16 cellular contexts compared by ENCODE assay signal in genomic region chr19:2524361-2524839, GRCh38. TPM values are rescaled to one million over a fixed set of nuclear protein-coding genes. Genes with fewer than 3 reads are reported as not detected.
DNase-seq lines count a peak whose midpoint lies in the region; ATAC-seq and TF ChIP-seq lines count a peak whose summit lies in the region.
"Had no signal": no experiment of that assay in that cellular context is flagged by ENCODE, and none has a peak within 500 bp of the region (broad histone marks: within the 10 kb centered on the region; RNA-seq: fewer than 3 reads in every experiment).

No MANE protein-coding gene starts in this region.

- H3K27ac Mint-ChIP-seq in Calu3 (ENCODE audit: unreplicated experiment), result no peak overlapping the region
- peak overlapping the region; percentile 94 for H3K27ac Mint-ChIP-seq in osteocyte (ENCODE audit: unreplicated experiment)
- H3K27ac Mint-ChIP-seq: activated CD8-positive, alpha-beta T cell treated with anti-CD3 and anti-CD28 coated beads for 36 hours; B cell had no signal

- H3K4me1 Mint-ChIP-seq in Calu3 (ENCODE audit: low read depth, unreplicated experiment) (peaks cover 14% of the 10 kb centered on the region), osteocyte (ENCODE audit: unreplicated experiment) (peaks cover 61% of the 10 kb centered on the region)

- no peaks in the 10 kb centered on the region for H3K9me3 Mint-ChIP-seq in Calu3 (ENCODE audit: low read depth, unreplicated experiment)
- H3K9me3 Mint-ChIP-seq in osteocyte (ENCODE audit: unreplicated experiment), result no peaks in the 10 kb centered on the region
- H3K9me3 Mint-ChIP-seq: activated CD8-positive, alpha-beta T cell treated with anti-CD3 and anti-CD28 coated beads for 36 hours had no signal

- no peaks in the 10 kb centered on the region for H3K27me3 Mint-ChIP-seq in Calu3 (ENCODE audit: unreplicated experiment)
- no peaks in the 10 kb centered on the region for H3K27me3 Mint-ChIP-seq in osteocyte (ENCODE audit: unreplicated experiment)
- H3K27me3 Mint-ChIP-seq: activated CD8-positive, alpha-beta T cell treated with anti-CD3 and anti-CD28 coated beads for 36 hours; B cell had no signal

- H3K4me3 ChIP-seq in RWPE2 (ENCODE audit: severe bottlenecking), result no peak overlapping the region
- H3K4me3 ChIP-seq in esophagus muscularis mucosa, result no peak overlapping the region
- H3K4me3 ChIP-seq: lung had no signal

- H3K9me3 ChIP-seq in RWPE2 (ENCODE audit: severe bottlenecking), result no peaks in the 10 kb centered on the region
- no peaks in the 10 kb centered on the region for H3K9me3 ChIP-seq in esophagus muscularis mucosa
- H3K9me3 ChIP-seq: neutrophil, right lobe of liver, SJCRH30 had no signal

- no peak for DNase-seq in Calu3
- DNase-seq in RWPE2 (ENCODE audit: low spot score), result no peak
- no peak for DNase-seq in esophagus muscularis mucosa (ENCODE audit: extremely low spot score)
- DNase-seq in osteocyte (ENCODE audit: extremely low spot score, unreplicated experiment), result no peak
- DNase-seq in islet precursor cell, result no peak
- no peak for DNase-seq in NCI-H2227 treated with DMSO at 0.1 percent for 48 hours (lab: John Stamatoyannopoulos, UW)
- DNase-seq in GM20000 (ENCODE audit: low spot score), result no peak
- no peak for DNase-seq in activated CD4-positive, alpha-beta T cell treated with anti-CD3 and anti-CD28 coated beads, Interleukin-2, amount 50 U/mL, for 1 hour
- DNase-seq: activated CD8-positive, alpha-beta T cell treated with anti-CD3 and anti-CD28 coated beads for 36 hours; NCI-H1048; SJCRH30; stimulated activated CD4-positive, alpha-beta T cell treated with anti-CD3 and anti-CD28 coated beads, Interleukin-4, amount 100 ng/mL, for 4 hours had no signal

- intact Hi-C loops in Calu3 (cut with micrococcal nuclease; ENCODE audit: unreplicated experiment), result no loop called here
- intact Hi-C loops in esophagus muscularis mucosa (cut with DNase I), result no loop called here

- no peaks in the 10 kb centered on the region for H3K36me3 ChIP-seq in RWPE2 (ENCODE audit: low read depth)
- peaks cover 0 to 4% (median 0%) of the 10 kb centered on the region in 4 donors for H3K36me3 ChIP-seq in esophagus muscularis mucosa
- H3K36me3 ChIP-seq: right lobe of liver, SJCRH30 had no signal

- CTCF ChIA-PET in Calu3 (lab: Charles Lee), result no interaction called here

- no peaks in the 10 kb centered on the region for H3K27me3 ChIP-seq in RWPE2 (ENCODE audit: insufficient read depth, poor library complexity, severe bottlenecking)
- no peaks in the 10 kb centered on the region for H3K27me3 ChIP-seq in esophagus muscularis mucosa
- H3K27me3 ChIP-seq: neutrophil, right lobe of liver, SJCRH30 had no signal

- H3K4me1 ChIP-seq in RWPE2 (ENCODE audit: insufficient read depth, poor library complexity, severe bottlenecking) (peaks cover 14% of the 10 kb centered on the region), esophagus muscularis mucosa (peaks cover 16 to 31% (median 28%) of the 10 kb centered on the region in 4 donors)

- H3K36me3 Mint-ChIP-seq in Calu3 (ENCODE audit: insufficient read depth, unreplicated experiment) (peaks cover 6% of the 10 kb centered on the region), osteocyte (ENCODE audit: unreplicated experiment) (no peaks in the 10 kb centered on the region)

- no TSS peak for BruUV-seq in Calu3 (replicated peaks; lab: Mats Ljungman, UMichigan)

- TF ChIP-seq EP300 in esophagus muscularis mucosa (IDR thresholded peaks at IDR 0.05), result no peak

- H3K27ac ChIP-seq in RWPE2 (ENCODE audit: poor library complexity, severe bottlenecking) (peak overlapping the region; percentile 77), esophagus muscularis mucosa (replicated peaks in 1 of 4) (peak overlapping the region in 3 of 4 donors; percentile 63 to 75 (median 68))
- H3K27ac ChIP-seq: neutrophil, right lobe of liver, SJCRH30 had no signal

- WGBS in esophagus muscularis mucosa, result 91% methylated on average over 14 of the region's 16 CpGs

- ATAC-seq in RWPE2 (ENCODE audit: low read depth), result no peak
- ATAC-seq: activated CD8-positive, alpha-beta T cell treated with anti-CD3 and anti-CD28 coated beads for 36 hours had no signal

- TF ChIP-seq CTCF in Calu3 (IDR thresholded peaks at IDR 0.05; ENCODE audit: unreplicated experiment), result no peak
- no peak for TF ChIP-seq CTCF in RWPE2 (IDR thresholded peaks at IDR 0.05; ENCODE audit: poor library complexity, severe bottlenecking)
- no peak for TF ChIP-seq CTCF in esophagus muscularis mucosa (IDR thresholded peaks at IDR 0.05)
- no peak for TF ChIP-seq CTCF in osteocyte (IDR thresholded peaks at IDR 0.05)
- no peak for TF ChIP-seq CTCF in GM20000 (IDR thresholded peaks at IDR 0.05; ENCODE audit: extremely low read depth, missing control alignments)

- H3K4me3 Mint-ChIP-seq in Calu3 (ENCODE audit: low read depth, unreplicated experiment) (peak overlapping the region; percentile 26), osteocyte (ENCODE audit: unreplicated experiment) (no peak overlapping the region)
- H3K4me3 Mint-ChIP-seq: activated CD8-positive, alpha-beta T cell treated with anti-CD3 and anti-CD28 coated beads for 36 hours; B cell had no signal

- no peak for TF ChIP-seq POLR2A in esophagus muscularis mucosa (IDR thresholded peaks at IDR 0.05; ENCODE audit: low read depth)

RNA-seq across cellular contexts. Expression of gene GADD45B, which starts 48.5 kb away (rescaled TPM):
- 26.3 and 36.5 TPM in 2 replicates for total RNA-seq in Calu3 (2022)
- 100 to 1,000 TPM in 1 of 4 donors, 10 to 100 TPM in 3; 56.5 to 793 (median 90.5) TPM for total RNA-seq in esophagus muscularis mucosa
- total RNA-seq in osteocyte, result 148 and 165 TPM in 2 replicates
